Comparison of ENCODE assay signal across 15 cellular contexts in genomic region chr5:172407861-172408260, GRCh38. TPM values are rescaled to one million over a fixed set of nuclear protein-coding genes. Genes with fewer than 3 reads are reported as not detected.
DNase-seq lines count a peak whose midpoint lies in the region; ATAC-seq, FAIRE-seq and TF ChIP-seq lines count a peak whose summit lies in the region.
"Had no signal": no experiment of that assay in that cellular context is flagged by ENCODE, and none has a peak within 500 bp of the region (broad histone marks: within the 10 kb centered on the region; RNA-seq: fewer than 3 reads in every experiment).

No MANE protein-coding gene starts in this region.

- H3K9me2 ChIP-seq in PC-3 (replicated peaks; ENCODE audit: low read length): no peaks in the 10 kb centered on the region

- H3K36me3 Mint-ChIP-seq in nephron progenitor cell (ENCODE audit: low read depth): peaks cover 51% of the 10 kb centered on the region
- H3K36me3 Mint-ChIP-seq in glutamatergic neuron (ENCODE audit: unreplicated experiment): peaks cover 8% of the 10 kb centered on the region

- FAIRE-seq in A549 (lab: Jason Lieb, UNC): no peak

- no peak for DNase-seq in A549 (ENCODE audit: low read depth in 1 of 2, low spot score in 1 of 2)
- peak; percentile 89 for DNase-seq in PC-3
- no peak for DNase-seq in dorsolateral prefrontal cortex
- no peak for DNase-seq in nephron progenitor cell
- no peak for DNase-seq in glutamatergic neuron
- no peak for DNase-seq in cerebellum (ENCODE audit: low spot score)
- DNase-seq: activated T-cell treated with anti-CD3 and anti-CD28 coated beads, Interleukin-2, amount 50 U/mL, for 4 hours; DMS79; foreskin melanocyte; left lung; NCI-H446 treated with DMSO at 0.1 percent for 48 hours; SHP77 treated with DMSO at 0.1 percent for 48 hours had no signal

- peak overlapping the region; percentile 60 for H3K9ac ChIP-seq in PC-3 (ENCODE audit: low read length)

- no peak for TF ChIP-seq EP300 in A549 (IDR thresholded peaks at IDR 0.05)

- no peaks in the 10 kb centered on the region for H3K79me2 ChIP-seq in PC-3 (ENCODE audit: low read length)

- H3K4me3 ChIP-seq in A549: no peak overlapping the region
- H3K4me3 ChIP-seq in PC-3 (ENCODE audit: low read length): no peak overlapping the region
- no peak overlapping the region for H3K4me3 ChIP-seq in dorsolateral prefrontal cortex
- H3K4me3 ChIP-seq: left lung had no signal

- H4K20me1 ChIP-seq in PC-3 (ENCODE audit: low read length): no peaks in the 10 kb centered on the region

- H3K4me2 ChIP-seq in A549: no peak overlapping the region
- H3K4me2 ChIP-seq in PC-3 (ENCODE audit: low read length): peak overlapping the region; percentile 43

- H3K9me3 ChIP-seq in A549: no peaks in the 10 kb centered on the region
- H3K9me3 ChIP-seq in PC-3 (ENCODE audit: low read length): no peaks in the 10 kb centered on the region
- H3K9me3 ChIP-seq: left lung had no signal

- ATAC-seq in A549 (peak; percentile 56 to 74; a peak in 3 of 6 replicates), PC-3 (peak; percentile 88), GM18867 (IDR thresholded peaks at IDR 0.05; ENCODE audit: unreplicated experiment) (no peak), GM21447 (IDR thresholded peaks at IDR 0.05; ENCODE audit: unreplicated experiment) (no peak)
- ATAC-seq: activated T-cell treated with anti-CD3 and anti-CD28 coated beads, Interleukin-2, amount 50 U/mL, for 4 hours; left lung had no signal

- peaks cover under 1% of the 10 kb centered on the region for H3K9me3 Mint-ChIP-seq in nephron progenitor cell
- H3K9me3 Mint-ChIP-seq in glutamatergic neuron (ENCODE audit: unreplicated experiment): peaks cover 8% of the 10 kb centered on the region
- H3K9me3 Mint-ChIP-seq: activated T-cell treated with anti-CD3 and anti-CD28 coated beads, Interleukin-2, amount 50 U/mL, for 4 hours had no signal

- H3K4me1 Mint-ChIP-seq in nephron progenitor cell (peaks cover 15% of the 10 kb centered on the region), glutamatergic neuron (ENCODE audit: low read depth, unreplicated experiment) (peaks cover 34% of the 10 kb centered on the region)

- no peaks in the 10 kb centered on the region for H3K27me3 ChIP-seq in PC-3 (ENCODE audit: low read length)
- H3K27me3 ChIP-seq in dorsolateral prefrontal cortex: no peaks in the 10 kb centered on the region
- H3K27me3 ChIP-seq: left lung had no signal

- TF ChIP-seq POLR2A in A549 (IDR thresholded peaks at IDR 0.05; ENCODE audit: low read length): no peak

- H3K4me1 ChIP-seq in A549 (peaks cover 8% of the 10 kb centered on the region), PC-3 (ENCODE audit: insufficient read depth, low read length) (peaks cover 53% of the 10 kb centered on the region)

- H3K27ac ChIP-seq in A549 (0 out of 6 replicates have a peak overlapping the region, but pooled peaks of 1 of the 2 experiments have one; percentile 17), PC-3 (ENCODE audit: low read length) (peak overlapping the region; percentile 85), dorsolateral prefrontal cortex (peak overlapping the region in 30 of 59 donors; percentile 1 to 70 (median 40))
- H3K27ac ChIP-seq: HL-60 had no signal

- H3F3A ChIP-seq in PC-3 (ENCODE audit: low read length, unreplicated experiment): no peaks in the 10 kb centered on the region

- intact Hi-C loops in PC-3 (cut with micrococcal nuclease) (no loop called here), dorsolateral prefrontal cortex (cut with DNase I) (no loop called here)

- H3K4me3 Mint-ChIP-seq in nephron progenitor cell (no peak overlapping the region), glutamatergic neuron (ENCODE audit: unreplicated experiment) (no peak overlapping the region)
- H3K4me3 Mint-ChIP-seq: activated T-cell treated with anti-CD3 and anti-CD28 coated beads, Interleukin-2, amount 50 U/mL, for 4 hours had no signal

- peak overlapping the region; percentile 29; the same call in 1 of the 2 replicates for H2AFZ ChIP-seq in PC-3 (ENCODE audit: low read length)

- no peaks in the 10 kb centered on the region for H3K36me3 ChIP-seq in PC-3 (ENCODE audit: low read depth, low read length)

- POLR2A ChIA-PET in A549 (lab: Yijun Ruan, JAX): no interaction called here
- POLR2A ChIA-PET in PC-3 (lab: Charles Lee; ENCODE audit: unreplicated experiment): interaction anchor here (0.6 to 0.8 kb wide), 2 partner anchors 25 to 45 kb away, joined by 3 to 4 read pairs; no protein-coding TSS in a partner anchor

- H3K27me3 Mint-ChIP-seq in nephron progenitor cell (ENCODE audit: low read depth, poor library complexity): no peaks in the 10 kb centered on the region
- H3K27me3 Mint-ChIP-seq in glutamatergic neuron (ENCODE audit: unreplicated experiment): no peaks in the 10 kb centered on the region

- no TSS peak for BruUV-seq in PC-3 (replicated peaks; lab: Mats Ljungman, UMichigan)

- CTCF ChIA-PET in A549 (lab: Yijun Ruan, JAX) (interaction anchor here (0.8 to 2.1 kb wide), 4 partner anchors 13 to 44 kb away, joined by 3 to 5 read pairs (median 4); no protein-coding TSS in a partner anchor), PC-3 (lab: Charles Lee) (interaction anchor here (0.5 to 0.7 kb wide), 4 partner anchors 54 to 633 kb away, joined by 3 to 7 read pairs (median 4); no protein-coding TSS in a partner anchor)

- TF ChIP-seq RAD21 in A549 (conservative IDR thresholded peaks at IDR 0.05 in 1 of 2, IDR thresholded peaks at IDR 0.05 in 1 of 2): no peak

- WGBS in A549 (ENCODE audit: missing lambda C conversion rate): 73% methylated on average over 8 of the region's 8 CpGs

- H3K27ac Mint-ChIP-seq in nephron progenitor cell (peak overlapping the region; percentile 90), glutamatergic neuron (ENCODE audit: unreplicated experiment) (no peak overlapping the region)

- TF ChIP-seq CTCF in A549 (IDR thresholded peaks at IDR 0.05): no peak
- no peak for TF ChIP-seq CTCF in PC-3 (conservative IDR thresholded peaks at IDR 0.05; ENCODE audit: low read depth, low read length)
- no peak for TF ChIP-seq CTCF in dorsolateral prefrontal cortex (IDR thresholded peaks at IDR 0.05 in 54 of 56, conservative IDR thresholded peaks at IDR 0.05 in 2 of 56; ENCODE audit: low read depth in 1 of 56, partially characterized antibody in 56 of 56)
- no peak for TF ChIP-seq CTCF in nephron progenitor cell (IDR thresholded peaks at IDR 0.05)
- no peak for TF ChIP-seq CTCF in glutamatergic neuron (IDR thresholded peaks at IDR 0.05; ENCODE audit: partially characterized antibody, unreplicated experiment)

TF ChIP-seq in A549, 52 proteins besides CTCF, POLR2A, EP300 and RAD21:
- TF ChIP-seq JUNB (IDR thresholded peaks at IDR 0.05): no peak
- TF ChIP-seq PBX3 (IDR thresholded peaks at IDR 0.05): no peak
- no peak for TF ChIP-seq HEYL (CRISPR knock-in tag; IDR thresholded peaks at IDR 0.05)
- TF ChIP-seq FOXS1 (CRISPR knock-in tag; IDR thresholded peaks at IDR 0.05): no peak
- TF ChIP-seq HOXB13 (CRISPR knock-in tag; IDR thresholded peaks at IDR 0.05; ENCODE audit: low read depth): no peak
- TF ChIP-seq PHF8 (IDR thresholded peaks at IDR 0.05; ENCODE audit: borderline replicate concordance, low read depth): no peak
- TF ChIP-seq HMGXB4 (CRISPR knock-in tag; IDR thresholded peaks at IDR 0.05; ENCODE audit: borderline replicate concordance): no peak

RNA-seq across cellular contexts. Expression of gene SH3PXD2B, which starts 46.5 kb away (rescaled TPM):
- 15.5 TPM in 2 replicates for polyA plus RNA-seq in A549 (2011; rRNA removed)
- 6.9 and 9.8 TPM in 2 replicates for polyA plus RNA-seq in A549 (2012; cell fraction: cytosol; rRNA removed)
- polyA plus RNA-seq in A549 (2012; cell fraction: nucleus; rRNA removed): 11.7 and 13.3 TPM in 2 replicates
- polyA plus RNA-seq in A549 (2017; fragmentation: RNase III; extraction: RNeasy Plus Mini Kit Qiagen cat#74134 plus additional on column Dnase treatment): 12.4 to 15.4 TPM (median 15.1 TPM) in 3 replicates
- polyA minus RNA-seq in A549 (2011; rRNA and poly(A)+ RNA removed): 20.4 and 21.2 TPM in 2 replicates
- 8.9 and 9.8 TPM in 2 replicates for total RNA-seq in PC-3 (2014; rRNA removed)
- total RNA-seq in dorsolateral prefrontal cortex: 10 to 100 TPM in 119 of 120 experiments, 1 to 10 TPM in 1; 9.2 to 63.2 (median 19.7) TPM
- 96.8 TPM for total RNA-seq in glutamatergic neuron (ENCODE audit: unreplicated experiment)
- 21.0 TPM for total RNA-seq in cerebellum

Comparison
In these comparisons a context has a peak if more than half of its experiments do, and no peak if none do; other contexts are left out.
1. ATAC-seq: peak in A549 (2 of 2) and PC-3 (single experiment); none in GM18867 (single experiment) and GM21447 (single experiment).